1 cellular context compared by ENCODE assay signal in the genomic region with DNA sequence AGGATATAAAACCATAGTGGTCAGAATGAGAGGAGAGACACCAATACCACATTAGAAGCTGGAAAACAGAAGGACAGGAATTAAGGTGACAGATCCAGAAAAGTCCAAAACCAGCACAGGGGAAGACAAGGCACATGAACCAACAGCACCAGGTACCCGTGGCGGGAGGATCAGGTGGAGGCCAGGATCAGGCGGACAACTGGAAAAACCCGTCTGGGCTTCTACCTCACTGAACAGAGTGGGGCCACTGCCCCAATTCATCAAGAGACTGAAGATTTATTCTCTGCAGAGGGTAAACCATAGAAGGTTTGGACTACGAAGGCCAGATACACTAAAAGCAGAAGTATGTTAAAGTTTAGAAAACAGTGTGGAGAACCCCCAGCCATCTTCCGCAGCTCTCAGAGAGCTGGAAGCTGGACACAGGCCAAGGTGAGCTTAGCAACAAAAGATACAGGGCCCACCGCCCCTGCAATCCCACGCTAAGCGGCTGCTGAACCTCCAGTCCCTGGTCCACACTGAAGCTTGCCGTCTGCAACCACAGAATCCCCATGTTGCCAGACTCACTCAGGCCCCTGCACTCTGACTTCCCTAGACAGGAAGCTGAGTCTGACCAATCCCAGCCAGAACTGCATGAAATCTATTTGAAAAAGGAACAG.
TF ChIP-seq lines count a peak whose summit lies in the region.

No MANE protein-coding gene starts in this region.

TF ChIP-seq in IMR-90, 13 proteins besides CTCF, POLR2A, EP300 and RAD21 (continued from another document):
- TF ChIP-seq CHD1 (IDR thresholded peaks at IDR 0.05; ENCODE audit: low read depth, low read length), result no peak
- no peak for TF ChIP-seq MAZ (IDR thresholded peaks at IDR 0.05; ENCODE audit: borderline replicate concordance, low read depth, low read length)
- TF ChIP-seq, protein P1, sequence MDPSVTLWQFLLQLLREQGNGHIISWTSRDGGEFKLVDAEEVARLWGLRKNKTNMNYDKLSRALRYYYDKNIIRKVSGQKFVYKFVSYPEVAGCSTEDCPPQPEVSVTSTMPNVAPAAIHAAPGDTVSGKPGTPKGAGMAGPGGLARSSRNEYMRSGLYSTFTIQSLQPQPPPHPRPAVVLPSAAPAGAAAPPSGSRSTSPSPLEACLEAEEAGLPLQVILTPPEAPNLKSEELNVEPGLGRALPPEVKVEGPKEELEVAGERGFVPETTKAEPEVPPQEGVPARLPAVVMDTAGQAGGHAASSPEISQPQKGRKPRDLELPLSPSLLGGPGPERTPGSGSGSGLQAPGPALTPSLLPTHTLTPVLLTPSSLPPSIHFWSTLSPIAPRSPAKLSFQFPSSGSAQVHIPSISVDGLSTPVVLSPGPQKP (IDR thresholded peaks at IDR 0.05; ENCODE audit: borderline replicate concordance, low read depth, low read length), result no peak
- TF ChIP-seq MAFK (IDR thresholded peaks at IDR 0.05; ENCODE audit: low read depth, low read length), result no peak
